In genomic region chr7:33210958-33211357, GRCh38 we compare ENCODE assay signal across 11 cellular contexts.
"Had no signal": no experiment of that assay in that cellular context is flagged by ENCODE, and none has a peak within 500 bp of the region (broad histone marks: within the 10 kb centered on the region; RNA-seq: fewer than 3 reads in every experiment).

No MANE protein-coding gene starts in this region.

- H3K4me3 ChIP-seq: GM23248, GM23338, HAP-1 had no signal

- H3K9ac ChIP-seq: GM23248 had no signal

- ATAC-seq: GM23338, HCT116 had no signal

- H3K27ac ChIP-seq: GM23248 had no signal

- H3K36me3 ChIP-seq: HAP-1 had no signal

- DNase-seq: GM23248, GOT3, H7, H9, HCEC 1CT, HFFc6 had no signal

- FAIRE-seq: H1, H54 had no signal

- H2AFZ ChIP-seq: GM23248, GM23338 had no signal

- H3K4me2 ChIP-seq: GM23338 had no signal
